In genomic region chr16:647173-647902, GRCh38 we compare ENCODE assay signal across 9 cellular contexts. TPM values are rescaled to one million over a fixed set of nuclear protein-coding genes. Genes with fewer than 3 reads are reported as not detected.
DNase-seq lines count a peak whose midpoint lies in the region; ATAC-seq and TF ChIP-seq lines count a peak whose summit lies in the region.
"Had no signal": no experiment of that assay in that cellular context is flagged by ENCODE, and none has a peak within 500 bp of the region (broad histone marks: within the 10 kb centered on the region; RNA-seq: fewer than 3 reads in every experiment).

No MANE protein-coding gene starts in this region.

- no peak for ATAC-seq in activated naive CD8-positive, alpha-beta T cell treated with anti-CD3 and anti-CD28 coated beads, Interleukin-2, amount 50 U/mL, for 24 hours
- ATAC-seq in lower lobe of right lung, result no peak
- no peak for ATAC-seq in esophagus mucosa

- H3K4me1 ChIP-seq in adrenal gland (replicated peaks in 1 of 2), result peaks cover 73 to 85% of the 10 kb centered on the region in 2 donors
- H3K4me1 ChIP-seq in lower lobe of right lung, result peaks cover 62% of the 10 kb centered on the region
- peaks cover 51 to 67% of the 10 kb centered on the region in 2 donors for H3K4me1 ChIP-seq in thyroid gland

- TF ChIP-seq POLR2A in adrenal gland (IDR thresholded peaks at IDR 0.05) (no peak), thyroid gland (IDR thresholded peaks at IDR 0.05) (no peak)

- H3K9me3 ChIP-seq in adrenal gland (replicated peaks in 1 of 3) (no peaks in the 10 kb centered on the region), lower lobe of right lung (no peaks in the 10 kb centered on the region), thyroid gland (no peaks in the 10 kb centered on the region)
- H3K9me3 ChIP-seq: esophagus squamous epithelium had no signal

- H3K27me3 ChIP-seq in adrenal gland (no peaks in the 10 kb centered on the region), lower lobe of right lung (ENCODE audit: low read depth) (no peaks in the 10 kb centered on the region), thyroid gland (no peaks in the 10 kb centered on the region)
- H3K27me3 ChIP-seq: esophagus squamous epithelium had no signal

- peak overlapping the region; percentile 6 for H3K4me3 Mint-ChIP-seq in activated naive CD8-positive, alpha-beta T cell treated with anti-CD3 and anti-CD28 coated beads, Interleukin-2, amount 50 U/mL, for 24 hours
- no peak overlapping the region for H3K4me3 Mint-ChIP-seq in activated naive CD8-positive, alpha-beta T cell treated with anti-CD3 and anti-CD28 coated beads for 36 hours

- H3K27me3 Mint-ChIP-seq in activated naive CD8-positive, alpha-beta T cell treated with anti-CD3 and anti-CD28 coated beads, Interleukin-2, amount 50 U/mL, for 24 hours, result no peaks in the 10 kb centered on the region
- H3K27me3 Mint-ChIP-seq in activated naive CD8-positive, alpha-beta T cell treated with anti-CD3 and anti-CD28 coated beads for 36 hours, result no peaks in the 10 kb centered on the region

- no peak overlapping the region for H3K4me3 ChIP-seq in adrenal gland
- no peak overlapping the region for H3K4me3 ChIP-seq in lower lobe of right lung
- H3K4me3 ChIP-seq in thyroid gland (replicated peaks in 1 of 3), result no peak overlapping the region

- H3K9me3 Mint-ChIP-seq in activated naive CD8-positive, alpha-beta T cell treated with anti-CD3 and anti-CD28 coated beads, Interleukin-2, amount 50 U/mL, for 24 hours, result no peaks in the 10 kb centered on the region
- H3K9me3 Mint-ChIP-seq in activated naive CD8-positive, alpha-beta T cell treated with anti-CD3 and anti-CD28 coated beads for 36 hours, result no peaks in the 10 kb centered on the region

- H3K27ac ChIP-seq in adrenal gland (peak overlapping the region in 4 of 5 donors; percentile 47 to 95 (median 80)), lower lobe of right lung (peak overlapping the region; percentile 92), thyroid gland (peak overlapping the region in 2 of 3 donors; percentile 71 to 92)

- DNase-seq in activated naive CD8-positive, alpha-beta T cell treated with anti-CD3 and anti-CD28 coated beads, Interleukin-2, amount 50 U/mL, for 24 hours, result no peak
- DNase-seq in activated naive CD8-positive, alpha-beta T cell treated with anti-CD3 and anti-CD28 coated beads for 36 hours, result no peak
- DNase-seq in adrenal gland (peak in 2 of 7 donors; percentile 55 to 70), lower lobe of right lung (no peak), thyroid gland (peak; percentile 42 to 48), NCI-H187 treated with DMSO at 0.1 percent for 48 hours (lab: John Stamatoyannopoulos, UW) (no peak), NCI-H1417 (lab: John Stamatoyannopoulos, UW) (no peak)
- DNase-seq: esophagus squamous epithelium had no signal

- TF ChIP-seq CTCF in adrenal gland (IDR thresholded peaks at IDR 0.05), result no peak
- TF ChIP-seq CTCF in lower lobe of right lung (IDR thresholded peaks at IDR 0.05), result no peak
- TF ChIP-seq CTCF in thyroid gland (IDR thresholded peaks at IDR 0.05), result no peak

- peaks cover 9% of the 10 kb centered on the region for H3K36me3 Mint-ChIP-seq in activated naive CD8-positive, alpha-beta T cell treated with anti-CD3 and anti-CD28 coated beads, Interleukin-2, amount 50 U/mL, for 24 hours (ENCODE audit: low read depth)
- peaks cover 14% of the 10 kb centered on the region for H3K36me3 Mint-ChIP-seq in activated naive CD8-positive, alpha-beta T cell treated with anti-CD3 and anti-CD28 coated beads for 36 hours

- intact Hi-C loops in adrenal gland (cut with DNase I) (no loop called here), lower lobe of right lung (cut with DNase I) (no loop called here), thyroid gland (cut with DNase I) (no loop called here)

- no peak overlapping the region for H3K27ac Mint-ChIP-seq in activated naive CD8-positive, alpha-beta T cell treated with anti-CD3 and anti-CD28 coated beads, Interleukin-2, amount 50 U/mL, for 24 hours
- H3K27ac Mint-ChIP-seq in activated naive CD8-positive, alpha-beta T cell treated with anti-CD3 and anti-CD28 coated beads for 36 hours, result no peak overlapping the region

- peaks cover 24% of the 10 kb centered on the region for H3K4me1 Mint-ChIP-seq in activated naive CD8-positive, alpha-beta T cell treated with anti-CD3 and anti-CD28 coated beads, Interleukin-2, amount 50 U/mL, for 24 hours
- H3K4me1 Mint-ChIP-seq in activated naive CD8-positive, alpha-beta T cell treated with anti-CD3 and anti-CD28 coated beads for 36 hours, result peaks cover 17% of the 10 kb centered on the region

- WGBS in adrenal gland, 4 donors, result 62 to 74% (median 74%) methylated on average over 10 to 25 of the region's 25 CpGs
- 79 to 87% methylated on average over 13 of the region's 25 CpGs for WGBS in thyroid gland, 2 donors

- no peaks in the 10 kb centered on the region for H3K36me3 ChIP-seq in adrenal gland (replicated peaks in 1 of 2)
- H3K36me3 ChIP-seq in lower lobe of right lung, result no peaks in the 10 kb centered on the region
- peaks cover 0 to 5% of the 10 kb centered on the region in 2 donors for H3K36me3 ChIP-seq in thyroid gland

RNA-seq across cellular contexts. Expression of gene WDR90, which starts 1.8 kb away (rescaled TPM):
- 10 to 100 TPM; 84.5 to 86.0 TPM for total RNA-seq in activated naive CD8-positive, alpha-beta T cell treated with anti-CD3 and anti-CD28 coated beads for 36 hours
- 10 to 100 TPM; 12.4 to 55.8 (median 26.9) TPM for total RNA-seq in adrenal gland
- 100 to 1,000 TPM in 2 of 3 donors, 1 to 10 TPM in 1; 3.0 to 162 (median 125) TPM for polyA plus RNA-seq in adrenal gland
- total RNA-seq in lower lobe of right lung, result 31.4 TPM
- total RNA-seq in thyroid gland, result 10 to 100 TPM; 23.6 to 56.0 (median 34.3) TPM
- total RNA-seq in esophagus mucosa, result 17.9 TPM

RNA-seq across cellular contexts. Expression of gene MCRIP2, which starts 5.7 kb away (rescaled TPM):
- total RNA-seq in activated naive CD8-positive, alpha-beta T cell treated with anti-CD3 and anti-CD28 coated beads for 36 hours, result 10 to 100 TPM; 56.0 to 60.3 TPM
- total RNA-seq in adrenal gland (100 to 1,000 TPM in 6 of 8 donors, 10 to 100 TPM in 2; 67.0 to 164 (median 140) TPM), lower lobe of right lung (47.7 TPM), thyroid gland (100 to 1,000 TPM in 1 of 4 donors, 10 to 100 TPM in 3; 61.3 to 124 (median 69.1) TPM), esophagus mucosa (20.3 TPM)
- polyA plus RNA-seq in adrenal gland, result 100 to 1,000 TPM in 2 of 3 donors, 1 to 10 TPM in 1; 7.1 to 253 (median 241) TPM

RNA-seq across cellular contexts. Expression of gene METTL26, which starts 11.2 kb away (rescaled TPM):
- 100 to 1,000 TPM; 127 to 128 TPM for total RNA-seq in activated naive CD8-positive, alpha-beta T cell treated with anti-CD3 and anti-CD28 coated beads for 36 hours
- total RNA-seq in adrenal gland (100 to 1,000 TPM in 5 of 8 donors, 10 to 100 TPM in 3; 71.8 to 351 (median 130) TPM), lower lobe of right lung (63.1 TPM), thyroid gland (100 to 1,000 TPM in 2 of 4 donors, 10 to 100 TPM in 2; 54.2 to 180 (median 115) TPM), esophagus mucosa (40.2 TPM)
- polyA plus RNA-seq in adrenal gland, result 100 to 1,000 TPM in 2 of 3 donors, 10 to 100 TPM in 1; 40.4 to 403 (median 328) TPM

RNA-seq across cellular contexts. Expression of gene WFIKKN1, which starts 16.6 kb away (rescaled TPM):
- under 1 TPM in 1 of 2 experiments, not detected in 1; 0.10 TPM for total RNA-seq in activated naive CD8-positive, alpha-beta T cell treated with anti-CD3 and anti-CD28 coated beads for 36 hours
- total RNA-seq in adrenal gland, result 1 to 10 TPM in 1 of 8 donors, under 1 TPM in 6, not detected in 1; 0.18 to 1.1 (median 0.39) TPM
- 1 to 10 TPM in 1 of 3 donors, under 1 TPM in 1, not detected in 1; 0.71 to 3.9 TPM for polyA plus RNA-seq in adrenal gland
- 1.2 TPM for total RNA-seq in lower lobe of right lung
- 1 to 10 TPM in 1 of 4 donors, under 1 TPM in 3; 0.13 to 1.8 (median 0.77) TPM for total RNA-seq in thyroid gland
- 0.08 TPM for total RNA-seq in esophagus mucosa

RNA-seq across cellular contexts. Expression of gene RHOT2, which starts 20.6 kb away (rescaled TPM):
- total RNA-seq in activated naive CD8-positive, alpha-beta T cell treated with anti-CD3 and anti-CD28 coated beads for 36 hours, result 100 to 1,000 TPM; 123 to 128 TPM
- total RNA-seq in adrenal gland, result 100 to 1,000 TPM in 2 of 8 donors, 10 to 100 TPM in 6; 34.7 to 177 (median 89.2) TPM
- 100 to 1,000 TPM in 2 of 3 donors, 10 to 100 TPM in 1; 37.9 to 462 (median 302) TPM for polyA plus RNA-seq in adrenal gland
- 81.6 TPM for total RNA-seq in lower lobe of right lung
- 10 to 100 TPM; 49.7 to 81.8 (median 57.6) TPM for total RNA-seq in thyroid gland
- total RNA-seq in esophagus mucosa, result 58.7 TPM

Comparison
In these comparisons a context has a peak if more than half of its experiments do, and no peak if none do; other contexts are left out.
1. DNase-seq: peak in thyroid gland (2 of 2); none in activated naive CD8-positive, alpha-beta T cell treated with anti-CD3 and anti-CD28 coated beads, Interleukin-2, amount 50 U/mL, for 24 hours (single experiment), activated naive CD8-positive, alpha-beta T cell treated with anti-CD3 and anti-CD28 coated beads for 36 hours (single experiment), lower lobe of right lung (single experiment), NCI-H187 treated with DMSO at 0.1 percent for 48 hours (single experiment) and NCI-H1417 (0 of 3).
2. Peak in every context shown above with its lines, with median percentiles within 50 percentile points of each other: H3K27ac ChIP-seq.